ENCODE assay signal across 8 cellular contexts in the genomic region with DNA sequence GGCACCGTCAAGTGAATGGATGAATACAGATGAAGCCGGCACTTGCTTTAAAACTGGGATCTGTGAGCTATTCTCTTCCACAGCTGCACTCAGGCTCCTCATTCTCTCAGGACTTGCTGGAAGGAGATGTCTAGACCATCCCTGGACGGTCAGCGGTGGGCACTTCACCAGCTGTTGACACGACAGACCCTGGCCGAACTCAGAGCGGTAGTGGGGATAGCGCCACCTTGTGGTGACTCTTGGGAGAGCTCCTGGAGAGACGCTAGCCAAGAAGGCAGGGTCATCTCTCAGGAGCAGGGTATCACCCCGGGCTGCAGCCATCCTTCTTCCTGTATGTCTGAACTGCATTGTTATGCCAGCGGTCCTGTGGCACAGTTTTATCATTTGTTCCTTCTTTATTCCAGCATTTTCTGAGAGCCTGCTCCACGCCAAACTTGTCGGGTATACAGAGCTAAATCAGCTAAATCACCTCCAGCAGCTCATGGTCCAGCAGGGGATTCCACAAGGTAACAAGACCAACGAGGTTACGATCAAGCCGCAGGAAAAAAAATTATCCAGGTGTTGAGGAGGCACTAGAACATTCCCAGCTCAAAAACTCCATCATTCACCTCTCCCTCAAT. TPM values are rescaled to one million over a fixed set of nuclear protein-coding genes. Genes with fewer than 3 reads are reported as not detected.
DNase-seq lines count a peak whose midpoint lies in the region; ATAC-seq and TF ChIP-seq lines count a peak whose summit lies in the region.

No MANE protein-coding gene starts in this region.

- no peaks in the 10 kb centered on the region for H3K36me3 ChIP-seq in body of pancreas (replicated peaks in 1 of 2; ENCODE audit: insufficient read depth in 1 of 2, low read depth in 2 of 2)

- H3K9me3 ChIP-seq in body of pancreas: no peaks in the 10 kb centered on the region

- peaks cover 6% of the 10 kb centered on the region in 2 donors for H3K4me1 Mint-ChIP-seq in immature natural killer cell

- H3K27ac Mint-ChIP-seq in immature natural killer cell: peak overlapping the region in 4 of 6 donors; percentile 7 to 76 (median 44)

- H3K27me3 ChIP-seq in body of pancreas: no peaks in the 10 kb centered on the region

- H3K4me3 Mint-ChIP-seq in immature natural killer cell: no peak overlapping the region

- peaks cover 5 to 17% (median 16%) of the 10 kb centered on the region in 3 donors for H3K27me3 Mint-ChIP-seq in immature natural killer cell (ENCODE audit: low read depth in 3 of 3)

- no peak overlapping the region for H3K27ac ChIP-seq in body of pancreas

- H3K4me3 ChIP-seq in body of pancreas: no peak overlapping the region

- H3K4me1 ChIP-seq in body of pancreas: no peaks in the 10 kb centered on the region

- TF ChIP-seq CTCF in body of pancreas (IDR thresholded peaks at IDR 0.05): peak; percentile 56 to 83 (median 68)

- no peaks in the 10 kb centered on the region for H3K9me3 Mint-ChIP-seq in immature natural killer cell

- 16 to 24% methylated on average over 9 to 16 of the region's 16 CpGs for WGBS in body of pancreas, 2 donors

- TF ChIP-seq POLR2A in body of pancreas (IDR thresholded peaks at IDR 0.05): no peak

- DNase-seq in EL (peak; percentile 59), HuH-7.5 (ENCODE audit: low spot score) (peak; percentile 94), T-helper 9 cell (peak; percentile 82), body of pancreas (peak; percentile 58 to 77 (median 70)), immature natural killer cell (peak; percentile 70 to 75 (median 71)), NCI-H345 (lab: John Stamatoyannopoulos, UW) (no peak)
- peak; percentile 83 to 84 for DNase-seq in stimulated activated CD4-positive, alpha-beta T cell treated with anti-CD3 and anti-CD28 coated beads, Interleukin-2, amount 100 ng/mL, for 24 hours

- intact Hi-C loops in body of pancreas (cut with DNase I): no loop called here

- H3K36me3 Mint-ChIP-seq in immature natural killer cell: no peaks in the 10 kb centered on the region

- ATAC-seq in body of pancreas (peak; percentile 77), GM21390 (IDR thresholded peaks at IDR 0.05; ENCODE audit: unreplicated experiment) (no peak)

RNA-seq across cellular contexts. Expression of a gene that starts 10.0 kb away (rescaled TPM):
- not detected for total RNA-seq in body of pancreas
- polyA plus RNA-seq in immature natural killer cell: 1 to 10 TPM in 1 of 3 donors, under 1 TPM in 1, not detected in 1; 0.86 to 1.2 TPM

RNA-seq across cellular contexts. Expression of a gene that starts 11.0 kb away (rescaled TPM):
- under 1 TPM in 1 of 2 donors, not detected in 1; 0.66 TPM for total RNA-seq in body of pancreas
- polyA plus RNA-seq in immature natural killer cell: not detected

RNA-seq across cellular contexts. Expression of a gene that starts 16.6 kb away (rescaled TPM):
- total RNA-seq in body of pancreas: 1 to 10 TPM in 1 of 2 donors, not detected in 1; 1.3 TPM
- under 1 TPM in 2 of 3 donors, not detected in 1; 0.45 to 0.68 TPM for polyA plus RNA-seq in immature natural killer cell

RNA-seq across cellular contexts. Expression of a gene that starts 30.4 kb away (rescaled TPM):
- total RNA-seq in body of pancreas: 10 to 100 TPM; 25.4 to 26.4 TPM
- 10 to 100 TPM; 58.5 to 75.3 (median 69.1) TPM for polyA plus RNA-seq in immature natural killer cell

RNA-seq across cellular contexts. Expression of a gene that starts 30.9 kb away (rescaled TPM):
- 10 to 100 TPM; 22.3 to 24.1 TPM for total RNA-seq in body of pancreas
- 10 to 100 TPM; 31.2 to 40.7 (median 37.2) TPM for polyA plus RNA-seq in immature natural killer cell
